Comparison of ENCODE assay signal across 25 cellular contexts in genomic region chr4:122894802-122895201, GRCh38. TPM values are rescaled to one million over a fixed set of nuclear protein-coding genes. Genes with fewer than 3 reads are reported as not detected.
DNase-seq lines count a peak whose midpoint lies in the region; ATAC-seq and TF ChIP-seq lines count a peak whose summit lies in the region.
"Had no signal": no experiment of that assay in that cellular context is flagged by ENCODE, and none has a peak within 500 bp of the region (broad histone marks: within the 10 kb centered on the region; RNA-seq: fewer than 3 reads in every experiment).

No MANE protein-coding gene starts in this region.

- H3K9me3 Mint-ChIP-seq in HFFc6 (peaks cover 5% of the 10 kb centered on the region; the same call in 1 of the 2 replicates), WTC11 (peaks cover 11% of the 10 kb centered on the region)
- H3K9me3 Mint-ChIP-seq: activated CD8-positive, alpha-beta T cell treated with anti-CD3 and anti-CD28 coated beads for 36 hours; central memory CD8-positive, alpha-beta T cell; naive thymus-derived CD8-positive, alpha-beta T cell; stimulated activated effector memory CD8-positive, alpha-beta T cell treated with anti-CD3 and anti-CD28 coated beads, Interleukin-12 subunit alpha, Interleukin-12 subunit beta, amount 100 ng/mL, for 72 hours; T-helper 2 cell treated with Interferon-gamma antibody and Interleukin-4, amounts not matched to agents 5 μg/mL and 100 μg/mL, for 36 hours had no signal

- no peak for DNase-seq in HFFc6
- DNase-seq in WTC11 (ENCODE audit: low spot score) = no peak
- peak; percentile 68 for DNase-seq in glomerular visceral epithelial cell (ENCODE audit: extremely low spot score)
- peak; percentile 78 for DNase-seq in renal cortical epithelial cell (ENCODE audit: low read depth)
- no peak for DNase-seq in NCI-H128 (lab: John Stamatoyannopoulos, UW; ENCODE audit: unreplicated experiment)
- no peak for DNase-seq in mucosa of gallbladder (ENCODE audit: low spot score)
- no peak for DNase-seq in gastrocnemius medialis
- DNase-seq in GDM1 (lab: John Stamatoyannopoulos, UW) = no peak
- DNase-seq: activated CD8-positive, alpha-beta T cell treated with anti-CD3 and anti-CD28 coated beads for 36 hours; activated naive CD4-positive, alpha-beta T cell treated with Interleukin-2 at 50 U/mL for 16 hours; amniotic stem cell; naive thymus-derived CD8-positive, alpha-beta T cell; NCI-H1105; NCI-H2081; NCI-H446 treated with DMSO at 0.1 percent for 48 hours; RPMI8226; stimulated activated CD4-positive, alpha-beta T cell treated with anti-CD3 and anti-CD28 coated beads, Interleukin-1b, Interleukin-23, amount 100 ng/mL, for 48 hours had no signal

- peak; percentile 44; the same call in 1 of the 2 replicates for ATAC-seq in WTC11
- no peak for ATAC-seq in gastrocnemius medialis
- ATAC-seq: activated CD4-positive, CD25-positive, alpha-beta regulatory T cell treated with anti-CD3 and anti-CD28 coated beads, Interleukin-2, amount 50 U/mL, for 24 hours; activated CD8-positive, alpha-beta T cell treated with anti-CD3 and anti-CD28 coated beads for 36 hours; esophagus mucosa; GM23338; naive thymus-derived CD8-positive, alpha-beta T cell; stimulated activated effector memory CD8-positive, alpha-beta T cell treated with anti-CD3 and anti-CD28 coated beads, Interleukin-12 subunit alpha, Interleukin-12 subunit beta, amount 100 ng/mL, for 72 hours had no signal

- no peak for TF ChIP-seq CTCF in HFFc6 (IDR thresholded peaks at IDR 0.05)
- no peak for TF ChIP-seq CTCF in WTC11 (IDR thresholded peaks at IDR 0.05)
- no peak for TF ChIP-seq CTCF in gastrocnemius medialis (IDR thresholded peaks at IDR 0.05 in 4 of 5, conservative IDR thresholded peaks at IDR 0.05 in 1 of 5)

- H3K4me1 Mint-ChIP-seq in HFFc6 (ENCODE audit: low read depth) = peaks cover 89% of the 10 kb centered on the region
- H3K4me1 Mint-ChIP-seq in WTC11 = peaks cover 4% of the 10 kb centered on the region
- H3K4me1 Mint-ChIP-seq: central memory CD8-positive, alpha-beta T cell; naive thymus-derived CD8-positive, alpha-beta T cell; stimulated activated effector memory CD8-positive, alpha-beta T cell treated with anti-CD3 and anti-CD28 coated beads, Interleukin-12 subunit alpha, Interleukin-12 subunit beta, amount 100 ng/mL, for 72 hours had no signal

- H3K4me3 ChIP-seq in gastrocnemius medialis = no peak overlapping the region
- H3K4me3 ChIP-seq: GM23338, suprapubic skin, vagina had no signal

- no peaks in the 10 kb centered on the region for H3K9me3 ChIP-seq in gastrocnemius medialis
- H3K9me3 ChIP-seq: suprapubic skin, vagina had no signal

- H3K27me3 Mint-ChIP-seq in HFFc6 (ENCODE audit: insufficient read depth) = peaks cover 17% of the 10 kb centered on the region
- H3K27me3 Mint-ChIP-seq in WTC11 (ENCODE audit: low read depth) = no peaks in the 10 kb centered on the region
- H3K27me3 Mint-ChIP-seq: activated CD8-positive, alpha-beta T cell treated with anti-CD3 and anti-CD28 coated beads for 36 hours; central memory CD8-positive, alpha-beta T cell; naive thymus-derived CD8-positive, alpha-beta T cell had no signal

- POLR2A ChIA-PET in WTC11 (lab: Charles Lee) = no interaction called here

- in situ Hi-C loops in gastrocnemius medialis (cut with MboI; ENCODE audit: low sequenced_read_pairs in 4 of 4) = no loop called here

- CTCF ChIA-PET in WTC11 (lab: Charles Lee) = interaction anchor here (0.7 to 2.1 kb wide), 3 partner anchors 9 to 163 kb away, joined by 4 to 8 read pairs (median 4); partner anchors contain the start of gene BBS12

- intact Hi-C loops in gastrocnemius medialis (cut with DNase I; ENCODE audit: low total_unique reads) = no loop called here

- no peaks in the 10 kb centered on the region for H3K4me1 ChIP-seq in gastrocnemius medialis

- H3K27ac ChIP-seq in gastrocnemius medialis = no peak overlapping the region
- H3K27ac ChIP-seq: suprapubic skin, vagina had no signal

- H3K36me3 Mint-ChIP-seq in HFFc6 (ENCODE audit: low read depth) (peaks cover 59% of the 10 kb centered on the region), WTC11 (peaks cover 54% of the 10 kb centered on the region)
- H3K36me3 Mint-ChIP-seq: stimulated activated effector memory CD8-positive, alpha-beta T cell treated with anti-CD3 and anti-CD28 coated beads, Interleukin-12 subunit alpha, Interleukin-12 subunit beta, amount 100 ng/mL, for 72 hours had no signal

- peak overlapping the region; percentile 47; the same call in 1 of the 2 replicates for H3K4me3 Mint-ChIP-seq in HFFc6
- no peak overlapping the region for H3K4me3 Mint-ChIP-seq in WTC11
- H3K4me3 Mint-ChIP-seq: activated CD8-positive, alpha-beta T cell treated with anti-CD3 and anti-CD28 coated beads for 36 hours; central memory CD8-positive, alpha-beta T cell; GM23338; naive thymus-derived CD8-positive, alpha-beta T cell; stimulated activated effector memory CD8-positive, alpha-beta T cell treated with anti-CD3 and anti-CD28 coated beads, Interleukin-12 subunit alpha, Interleukin-12 subunit beta, amount 100 ng/mL, for 72 hours; T-helper 2 cell treated with Interferon-gamma antibody and Interleukin-4, amounts not matched to agents 5 μg/mL and 100 μg/mL, for 36 hours had no signal

- no peaks in the 10 kb centered on the region for H3K27me3 ChIP-seq in gastrocnemius medialis
- H3K27me3 ChIP-seq: suprapubic skin, vagina had no signal

- peaks cover 0 to 15% of the 10 kb centered on the region in 2 donors for H3K36me3 ChIP-seq in gastrocnemius medialis

- H3K27ac Mint-ChIP-seq in HFFc6 (peak overlapping the region; percentile 76), WTC11 (peak overlapping the region; percentile 28; the same call in 1 of the 2 replicates)
- H3K27ac Mint-ChIP-seq: activated CD8-positive, alpha-beta T cell treated with anti-CD3 and anti-CD28 coated beads for 36 hours; naive thymus-derived CD8-positive, alpha-beta T cell; stimulated activated effector memory CD8-positive, alpha-beta T cell treated with anti-CD3 and anti-CD28 coated beads, Interleukin-12 subunit alpha, Interleukin-12 subunit beta, amount 100 ng/mL, for 72 hours; T-helper 2 cell treated with Interferon-gamma antibody and Interleukin-4, amounts not matched to agents 5 μg/mL and 100 μg/mL, for 36 hours had no signal

- no peak for TF ChIP-seq POLR2A in gastrocnemius medialis (IDR thresholded peaks at IDR 0.05)

TF ChIP-seq in WTC11, 78 proteins besides CTCF, POLR2A, EP300 and RAD21:
- TF ChIP-seq JUN (CRISPR knock-in tag; IDR thresholded peaks at IDR 0.05) = no peak

RNA-seq across cellular contexts. Expression of gene NUDT6, which starts 27.6 kb away (rescaled TPM):
- total RNA-seq in HFFc6 (2021; fragmentation: NEBNext Ultra II Directional; extraction: Animal tissue kit (Norgen Biotek cat#: 25700)) = 1 to 10 TPM; 1.9 to 4.4 (median 3.5) TPM
- total RNA-seq in WTC11 (2021) (8.0 to 8.7 TPM (median 8.4 TPM) in 3 replicates), renal cortical epithelial cell (9.6 and 10.0 TPM in 2 replicates), mucosa of gallbladder (3.5 TPM), gastrocnemius medialis (1 to 10 TPM; 2.0 to 4.0 (median 2.6) TPM)

Comparison
In these comparisons a context has a peak if more than half of its experiments do, and no peak if none do; other contexts are left out.
1. DNase-seq: peak in glomerular visceral epithelial cell (single experiment) and renal cortical epithelial cell (single experiment); none in HFFc6 (single experiment), WTC11 (single experiment), NCI-H128 (single experiment), mucosa of gallbladder (single experiment), gastrocnemius medialis (0 of 2) and GDM1 (single experiment).